ENCODE assay signal across 16 cellular contexts in genomic region chr1:225580180-225581099, GRCh38.
A peak's percentile ranks its signal among the peaks of the same experiment; 100 is the strongest.
DNase-seq lines count a peak whose midpoint lies in the region; ATAC-seq and TF ChIP-seq lines count a peak whose summit lies in the region.
"Had no signal": no experiment of that assay in that cellular context is flagged by ENCODE, and none has a peak within 500 bp of the region (broad histone marks: within the 10 kb centered on the region; RNA-seq: fewer than 3 reads in every experiment).

No MANE protein-coding gene starts in this region.

- H3K36me3 Mint-ChIP-seq in brain, result peaks cover 48% of the 10 kb centered on the region
- H3K36me3 Mint-ChIP-seq in mesothelial cell of epicardium, result peaks cover 6% of the 10 kb centered on the region
- H3K36me3 Mint-ChIP-seq: activated naive CD4-positive, alpha-beta T cell treated with anti-CD3 and anti-CD28 coated beads, Interleukin-2, amount 50 U/mL, for 24 hours had no signal

- intact Hi-C loops in lower leg skin (cut with DNase I; ENCODE audit: low total_unique reads), result no loop called here

- H3K9me3 ChIP-seq in stomach smooth muscle (ENCODE audit: control insufficient read depth in 2 of 2, low read length in 2 of 2), result no peaks in the 10 kb centered on the region

- ATAC-seq in HG02763 (IDR thresholded peaks at IDR 0.05; ENCODE audit: unreplicated experiment), result no peak
- ATAC-seq: activated CD4-positive, alpha-beta T cell treated with anti-CD3 and anti-CD28 coated beads for 36 hours had no signal

- H3K9me3 Mint-ChIP-seq in brain (peaks cover 0 to 6% (median 2%) of the 10 kb centered on the region in 5 experiments), mesothelial cell of epicardium (no peaks in the 10 kb centered on the region)
- H3K9me3 Mint-ChIP-seq: activated naive CD4-positive, alpha-beta T cell treated with anti-CD3 and anti-CD28 coated beads, Interleukin-2, amount 50 U/mL, for 24 hours had no signal

- 80 to 84% methylated on average over 17 of the region's 17 CpGs for WGBS in lower leg skin, 2 donors

- peak overlapping the region in 4 of 5 experiments; percentile 30 to 62 (median 55) for H3K4me3 Mint-ChIP-seq in brain
- no peak overlapping the region for H3K4me3 Mint-ChIP-seq in mesothelial cell of epicardium
- H3K4me3 Mint-ChIP-seq: activated CD4-positive, alpha-beta T cell treated with anti-CD3 and anti-CD28 coated beads for 36 hours; activated naive CD4-positive, alpha-beta T cell treated with anti-CD3 and anti-CD28 coated beads, Interleukin-2, amount 50 U/mL, for 24 hours had no signal

- peaks cover 34% of the 10 kb centered on the region for H3K4me1 ChIP-seq in stomach smooth muscle (ENCODE audit: control insufficient read depth, insufficient read depth, low read length)

- H3K27me3 Mint-ChIP-seq in brain (no peaks in the 10 kb centered on the region), mesothelial cell of epicardium (ENCODE audit: low read depth) (no peaks in the 10 kb centered on the region)

- TF ChIP-seq POLR2A in lower leg skin (IDR thresholded peaks at IDR 0.05), result no peak

- H3K4me3 ChIP-seq in stomach smooth muscle (ENCODE audit: low read length in 2 of 2) (peak overlapping the region in 1 of 2 donors; percentile 9), lower leg skin (ENCODE audit: low read depth, poor library complexity, severe bottlenecking) (no peak overlapping the region)

- DNase-seq in NCI-H2171 treated with DMSO at 0.1 percent for 48 hours (lab: John Stamatoyannopoulos, UW) (peak; percentile 81), mesothelial cell of epicardium (ENCODE audit: low spot score in 2 of 2, unreplicated experiment in 2 of 2) (no peak), DMS114 treated with DMSO at 0.1 percent for 48 hours (lab: John Stamatoyannopoulos, UW; ENCODE audit: unreplicated experiment) (no peak), lower leg skin (ENCODE audit: low spot score in 2 of 2) (no peak)
- no peak for DNase-seq in activated effector memory CD4-positive, alpha-beta T cell treated with anti-CD3 and anti-CD28 coated beads, Interleukin-2, amount 50 U/mL, for 16 hours
- DNase-seq: activated CD4-positive, alpha-beta T cell treated with anti-CD3 and anti-CD28 coated beads for 36 hours; C1 segment of cervical spinal cord; effector CD8-positive, alpha-beta T cell; mammary epithelial cell; NCI-H1436 treated with DMSO at 0.1 percent for 48 hours; NCI-H774 had no signal

- H3K27ac ChIP-seq in stomach smooth muscle (ENCODE audit: low read length), result peak overlapping the region; percentile 18
- H3K27ac ChIP-seq: RWPE1 had no signal

- no peaks in the 10 kb centered on the region for H3K27me3 ChIP-seq in stomach smooth muscle (ENCODE audit: control insufficient read depth in 1 of 2, insufficient read depth in 2 of 2, low read length in 2 of 2)

- TF ChIP-seq CTCF in brain (conservative IDR thresholded peaks at IDR 0.05) (no peak), mesothelial cell of epicardium (IDR thresholded peaks at IDR 0.05; ENCODE audit: unreplicated experiment) (no peak), lower leg skin (IDR thresholded peaks at IDR 0.05) (no peak)

- no peak overlapping the region for H3K9ac ChIP-seq in stomach smooth muscle (ENCODE audit: low read length in 2 of 2)

- peaks cover 90% of the 10 kb centered on the region for H3K4me1 Mint-ChIP-seq in brain
- peaks cover 50% of the 10 kb centered on the region for H3K4me1 Mint-ChIP-seq in mesothelial cell of epicardium

- no peaks in the 10 kb centered on the region for H3K36me3 ChIP-seq in stomach smooth muscle (ENCODE audit: control insufficient read depth in 2 of 2, insufficient read depth in 2 of 2, low read length in 2 of 2)

- H3K27ac Mint-ChIP-seq in brain, result peak overlapping the region in 4 of 5 experiments; percentile 68 to 89 (median 74)
- H3K27ac Mint-ChIP-seq in mesothelial cell of epicardium, result peak overlapping the region; percentile 82
- H3K27ac Mint-ChIP-seq: activated CD4-positive, alpha-beta T cell treated with anti-CD3 and anti-CD28 coated beads for 36 hours; activated naive CD4-positive, alpha-beta T cell treated with anti-CD3 and anti-CD28 coated beads, Interleukin-2, amount 50 U/mL, for 24 hours had no signal
